Comparison of ENCODE assay signal across 8 cellular contexts in genomic region chr16:75648265-75649076, GRCh38. TPM values are rescaled to one million over a fixed set of nuclear protein-coding genes. Genes with fewer than 3 reads are reported as not detected.
DNase-seq lines count a peak whose midpoint lies in the region; ATAC-seq and TF ChIP-seq lines count a peak whose summit lies in the region.

No MANE protein-coding gene starts in this region.

- DNase-seq in AG04449 (ENCODE audit: low read depth, low spot score): no peak
- peak; percentile 44 for DNase-seq in NCI-H345 treated with DMSO at 0.1 percent for 48 hours (lab: John Stamatoyannopoulos, UW; ENCODE audit: unreplicated experiment)
- DNase-seq in activated CD4-positive, alpha-beta T cell treated with anti-CD3 and anti-CD28 coated beads for 24 hours (ENCODE audit: low read depth in 2 of 2): peak; percentile 80 to 81
- peak; percentile 92 for DNase-seq in chondrocyte (ENCODE audit: low spot score)
- peak; percentile 72 to 82 (median 78) for DNase-seq in stimulated activated CD4-positive, alpha-beta T cell treated with anti-CD3 and anti-CD28 coated beads, Interleukin-1b, Interleukin-23, amount 100 ng/mL, for 24 hours (ENCODE audit: low read depth in 4 of 4, low spot score in 1 of 4)

- H3K27ac ChIP-seq in layer of hippocampus (ENCODE audit: low read depth, low read length): peak overlapping the region; percentile 97

- TF ChIP-seq CTCF in AG04449 (IDR thresholded peaks at IDR 0.05; ENCODE audit: insufficient read depth, low read length, missing control alignments): no peak
- TF ChIP-seq CTCF in chondrocyte (IDR thresholded peaks at IDR 0.05): peak; percentile 12

- H3K9me3 Mint-ChIP-seq in chondrocyte (ENCODE audit: low read depth): no peaks in the 10 kb centered on the region

- H3K36me3 Mint-ChIP-seq in chondrocyte (ENCODE audit: low read depth): peaks cover 3% of the 10 kb centered on the region

- no peaks in the 10 kb centered on the region for H3K27me3 Mint-ChIP-seq in chondrocyte (ENCODE audit: low read depth)

- CTCF ChIA-PET in AG04449 (lab: Yijun Ruan, JAX): interaction anchor here (1.0 to 3.1 kb wide), 6 partner anchors 11 to 449 kb away, joined by 3 to 17 read pairs (median 6); partner anchors contain the start of gene ADAT1

- H3K4me3 Mint-ChIP-seq in chondrocyte (ENCODE audit: unreplicated experiment): peak overlapping the region; percentile 98

- ATAC-seq in GM18870 (IDR thresholded peaks at IDR 0.05; ENCODE audit: unreplicated experiment) (peak; percentile 16), HG03103 (IDR thresholded peaks at IDR 0.05; ENCODE audit: low read depth, unreplicated experiment) (peak; percentile 24)

- H3K27ac Mint-ChIP-seq in chondrocyte (ENCODE audit: unreplicated experiment): peak overlapping the region; percentile 96

- no peaks in the 10 kb centered on the region for H3K27me3 ChIP-seq in layer of hippocampus (ENCODE audit: control insufficient read depth, insufficient read depth, low read length)

- H3K4me1 Mint-ChIP-seq in chondrocyte (ENCODE audit: low read depth): peaks cover 62% of the 10 kb centered on the region

- POLR2A ChIA-PET in AG04449 (lab: Yijun Ruan, JAX): interaction anchor here (1.0 to 1.5 kb wide), 4 partner anchors 16 to 131 kb away, joined by 3 to 7 read pairs (median 4); partner anchors contain the start of gene ADAT1

- peak overlapping the region; percentile 98 for H3K4me3 ChIP-seq in AG04449 (ENCODE audit: low read depth, low read length)

RNA-seq across cellular contexts. Expression of gene TERF2IP, which starts 0.9 kb away (rescaled TPM):
- 60.3 to 62.8 TPM (median 61.2 TPM) in 3 replicates for total RNA-seq in chondrocyte

RNA-seq across cellular contexts. Expression of gene KARS1, which starts 1.0 kb away (rescaled TPM):
- 93.2 to 98.1 TPM (median 93.3 TPM) in 3 replicates for total RNA-seq in chondrocyte

RNA-seq across cellular contexts. Expression of gene ADAT1, which starts 25.4 kb away (rescaled TPM):
- 47.1 to 72.5 TPM (median 49.3 TPM) in 3 replicates for total RNA-seq in chondrocyte

RNA-seq across cellular contexts. Expression of gene CPHXL2, which starts 28.3 kb away (rescaled TPM):
- not detected in 3 replicates for total RNA-seq in chondrocyte

RNA-seq across cellular contexts. Expression of gene DUXB, which starts 52.8 kb away (rescaled TPM):
- not detected in 3 replicates for total RNA-seq in chondrocyte
